29 cellular contexts compared by ENCODE assay signal in the genomic region with DNA sequence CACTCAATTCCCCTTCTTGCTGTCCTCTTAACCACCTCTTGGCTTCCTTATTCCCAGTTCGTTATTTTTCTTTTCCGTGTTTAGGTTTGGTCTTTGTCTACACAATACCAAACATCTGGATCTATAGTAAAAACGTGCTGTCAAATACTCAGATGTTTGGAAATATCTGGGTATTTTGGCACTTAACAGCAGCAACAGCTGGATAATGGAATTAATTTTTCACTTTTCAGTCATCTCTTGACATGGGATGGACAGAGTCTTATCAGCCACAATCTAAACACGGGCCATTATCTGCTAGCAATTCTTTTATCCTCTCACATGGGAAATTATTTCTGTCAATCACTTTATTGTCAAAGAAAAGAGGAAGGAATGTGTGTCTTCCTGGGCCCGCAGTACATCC. TPM values are rescaled to one million over a fixed set of nuclear protein-coding genes. Genes with fewer than 3 reads are reported as not detected.
DNase-seq lines count a peak whose midpoint lies in the region; ATAC-seq and TF ChIP-seq lines count a peak whose summit lies in the region.
"Had no signal": no experiment of that assay in that cellular context is flagged by ENCODE, and none has a peak within 500 bp of the region (broad histone marks: within the 10 kb centered on the region; RNA-seq: fewer than 3 reads in every experiment).

No MANE protein-coding gene starts in this region.

- no peak for DNase-seq in glutamatergic neuron
- no peak for DNase-seq in neuronal stem cell (ENCODE audit: low spot score)
- no peak for DNase-seq in DMS79 (lab: John Stamatoyannopoulos, UW)
- DNase-seq: activated CD4-positive, alpha-beta T cell treated with anti-CD3 and anti-CD28 coated beads for 1 hour; activated CD8-positive, alpha-beta T cell treated with anti-CD3 and anti-CD28 coated beads, Interleukin-2, amount 10 ng/mL, durations not matched to agents 7 days and 5 days; activated effector memory CD4-positive, alpha-beta T cell treated with Interleukin-2 at 50 U/mL for 16 hours; activated T-cell treated with anti-CD3 and anti-CD28 coated beads for 4 hours; Calu3; gastrocnemius medialis; hippocampal formation; naive thymus-derived CD8-positive, alpha-beta T cell; NCI-H2081; SK-N-SH; stimulated activated CD4-positive, alpha-beta T cell treated with anti-CD3 and anti-CD28 coated beads, Interleukin-12 subunit alpha, Interleukin-12 subunit beta, amount 100 ng/mL, for 4 hours; stimulated activated CD4-positive, alpha-beta T cell treated with anti-CD3 and anti-CD28 coated beads, Interleukin-4, amount 100 ng/mL, for 1 hour had no signal

- no peak overlapping the region for H3K18ac ChIP-seq in neuronal stem cell (ENCODE audit: low read length)

- H3K9ac ChIP-seq in ES-I3 (ENCODE audit: low read depth, low read length) (peak overlapping the region; percentile 56; the same call in 1 of the 2 replicates), HUES64 (ENCODE audit: low read depth, low read length) (no peak overlapping the region), neuronal stem cell (ENCODE audit: low read depth, low read length, poor library complexity) (no peak overlapping the region)
- H3K9ac ChIP-seq: SK-N-SH had no signal

- peaks cover 55% of the 10 kb centered on the region for H3K4me1 Mint-ChIP-seq in glutamatergic neuron (ENCODE audit: low read depth, unreplicated experiment)

- no peak overlapping the region for H4K91ac ChIP-seq in neuronal stem cell (ENCODE audit: low read depth, low read length, poor library complexity)

- no peak overlapping the region for H2BK120ac ChIP-seq in neuronal stem cell (ENCODE audit: low read depth, low read length)

- H3K4me3 Mint-ChIP-seq in glutamatergic neuron (ENCODE audit: unreplicated experiment): peak overlapping the region; percentile 98
- H3K4me3 Mint-ChIP-seq: T-helper 1 cell treated with Interleukin-12 subunit alpha and Interleukin-12 subunit beta and Interleukin-4 antibody, amounts not matched to agents 30 μg/mL and 1 μg/mL, for 36 hours had no signal

- H3K27me3 ChIP-seq in HUES64 (ENCODE audit: insufficient read depth, low read length) (peaks cover 36% of the 10 kb centered on the region), neuronal stem cell (ENCODE audit: control insufficient read depth in 3 of 3, insufficient read depth in 3 of 3, low read depth in 1 of 3, low read length in 3 of 3) (peaks cover 0 to 20% (median 3%) of the 10 kb centered on the region in 3 experiments)
- H3K27me3 ChIP-seq: pancreas had no signal

- H2BK5ac ChIP-seq in neuronal stem cell (ENCODE audit: low read length): no peak overlapping the region

- no peak for TF ChIP-seq CTCF in glutamatergic neuron (IDR thresholded peaks at IDR 0.05; ENCODE audit: partially characterized antibody, unreplicated experiment)

- no peak overlapping the region for H3K14ac ChIP-seq in neuronal stem cell (ENCODE audit: low read length)

- H3K9me3 ChIP-seq in ES-I3 (ENCODE audit: control insufficient read depth, insufficient read depth, low read length) (no peaks in the 10 kb centered on the region), HUES64 (ENCODE audit: insufficient read depth, low read depth, low read length) (no peaks in the 10 kb centered on the region), neuronal stem cell (replicated peaks in 1 of 2; ENCODE audit: control insufficient read depth in 2 of 2, insufficient read depth in 1 of 2, low read depth in 1 of 2, low read length in 2 of 2) (no peaks in the 10 kb centered on the region)
- H3K9me3 ChIP-seq: gastrocnemius medialis, pancreas, SK-N-SH, upper lobe of right lung had no signal

- H3K27ac Mint-ChIP-seq in glutamatergic neuron (ENCODE audit: unreplicated experiment): peak overlapping the region; percentile 96
- H3K27ac Mint-ChIP-seq: activated CD8-positive, alpha-beta T cell treated with anti-CD3 and anti-CD28 coated beads, Interleukin-2, amount 10 ng/mL, durations not matched to agents 7 days and 5 days; IgD-negative memory B cell; T-helper 1 cell treated with Interleukin-12 subunit alpha and Interleukin-12 subunit beta and Interleukin-4 antibody, amounts not matched to agents 30 μg/mL and 1 μg/mL, for 36 hours had no signal

- no peaks in the 10 kb centered on the region for H3K79me1 ChIP-seq in neuronal stem cell (ENCODE audit: low read depth, low read length)

- no peak overlapping the region for H3K27ac ChIP-seq in HUES64 (ENCODE audit: low read depth, low read length)
- no peak overlapping the region for H3K27ac ChIP-seq in neuronal stem cell (replicated peaks; ENCODE audit: low read length)
- H3K27ac ChIP-seq: gastrocnemius medialis, pancreas, upper lobe of right lung had no signal

- H3K23ac ChIP-seq in neuronal stem cell (ENCODE audit: low read depth, low read length, poor library complexity): no peak overlapping the region

- peaks cover 17% of the 10 kb centered on the region for H3K36me3 Mint-ChIP-seq in glutamatergic neuron (ENCODE audit: unreplicated experiment)
- H3K36me3 Mint-ChIP-seq: naive thymus-derived CD8-positive, alpha-beta T cell had no signal

- H2BK15ac ChIP-seq in neuronal stem cell (ENCODE audit: low read length): no peak overlapping the region

- ATAC-seq in HG03280 (IDR thresholded peaks at IDR 0.05; ENCODE audit: unreplicated experiment) (no peak), GM21390 (IDR thresholded peaks at IDR 0.05; ENCODE audit: unreplicated experiment) (no peak)
- ATAC-seq: activated CD8-positive, alpha-beta T cell treated with anti-CD3 and anti-CD28 coated beads, Interleukin-2, amount 10 ng/mL, durations not matched to agents 7 days and 5 days; GM12878 had no signal

- peaks cover 31% of the 10 kb centered on the region for H3K9me3 Mint-ChIP-seq in glutamatergic neuron (ENCODE audit: unreplicated experiment)
- H3K9me3 Mint-ChIP-seq: central memory CD8-positive, alpha-beta T cell; T-helper 1 cell treated with Interleukin-12 subunit alpha and Interleukin-12 subunit beta and Interleukin-4 antibody, amounts not matched to agents 30 μg/mL and 1 μg/mL, for 36 hours had no signal

- H4K8ac ChIP-seq in neuronal stem cell (ENCODE audit: low read depth, low read length): no peak overlapping the region

- H3K4ac ChIP-seq in neuronal stem cell (ENCODE audit: low read length): no peak overlapping the region

- no peak overlapping the region for H2BK12ac ChIP-seq in neuronal stem cell (ENCODE audit: low read length)

- peak overlapping the region; percentile 71 for H2AFZ ChIP-seq in neuronal stem cell (ENCODE audit: low read length)

- no peaks in the 10 kb centered on the region for H3K36me3 ChIP-seq in ES-I3 (ENCODE audit: insufficient read depth, low read length)
- H3K36me3 ChIP-seq in HUES64 (ENCODE audit: insufficient read depth, low read length): no peaks in the 10 kb centered on the region
- H3K36me3 ChIP-seq in neuronal stem cell (replicated peaks in 1 of 2; ENCODE audit: control insufficient read depth in 2 of 2, insufficient read depth in 2 of 2, low read length in 2 of 2): no peaks in the 10 kb centered on the region
- H3K36me3 ChIP-seq: gastrocnemius medialis, pancreas, upper lobe of right lung had no signal

- H3K4me1 ChIP-seq in ES-I3 (ENCODE audit: insufficient read depth, low read length) (peaks cover 12% of the 10 kb centered on the region), HUES64 (ENCODE audit: insufficient read depth, low read length) (peaks cover 17% of the 10 kb centered on the region), neuronal stem cell (ENCODE audit: control insufficient read depth in 2 of 2, insufficient read depth in 1 of 2, low read depth in 1 of 2, low read length in 2 of 2) (peaks cover 0 to 7% of the 10 kb centered on the region in 2 donors)
- H3K4me1 ChIP-seq: gastrocnemius medialis, pancreas had no signal

- H3K4me2 ChIP-seq in neuronal stem cell (ENCODE audit: insufficient read depth, low read length, poor library complexity, severe bottlenecking): no peak overlapping the region

- peak overlapping the region; percentile 69; the same call in 1 of the 2 replicates for H3K4me3 ChIP-seq in HUES64 (ENCODE audit: low read length)
- no peak overlapping the region for H3K4me3 ChIP-seq in neuronal stem cell (ENCODE audit: low read length in 2 of 2)
- H3K4me3 ChIP-seq: GM12878 had no signal

- H2AK5ac ChIP-seq in neuronal stem cell (ENCODE audit: low read depth, low read length): no peak overlapping the region

- 73% methylated on average over 5 of the region's 5 CpGs for WGBS in HUES64
- WGBS in neuronal stem cell (ENCODE audit: extremely low coverage in 2 of 2, insufficient read length in 2 of 2, insufficient replicate concordance in 1 of 2), 2 donors: no CpG with 5 or more reads among the region's 5 CpGs

- H3K27me3 Mint-ChIP-seq in glutamatergic neuron (ENCODE audit: unreplicated experiment): peaks cover 23% of the 10 kb centered on the region

RNA-seq across cellular contexts. Expression of gene NHLH2, which starts 13.5 kb away (rescaled TPM):
- 1.3 TPM for polyA plus RNA-seq in HUES64 (2013, experiment 1 of 2)
- 1.8 TPM for polyA plus RNA-seq in HUES64 (2013, experiment 2 of 2)
- total RNA-seq in glutamatergic neuron (ENCODE audit: unreplicated experiment): 255 TPM
- 1.5 TPM for polyA plus RNA-seq in neuronal stem cell (2013, experiment 1 of 2)
- 1.6 TPM for polyA plus RNA-seq in neuronal stem cell (2013, experiment 2 of 2)
- total RNA-seq: activated CD8-positive, alpha-beta T cell treated with anti-CD3 and anti-CD28 coated beads, Interleukin-2, amount 10 ng/mL, durations not matched to agents 7 days and 5 days; Calu3; dermis blood vessel endothelial cell; gastrocnemius medialis; GM12878; liver; naive thymus-derived CD8-positive, alpha-beta T cell; right cardiac atrium; subcutaneous adipose tissue had no signal
- polyA plus RNA-seq: IgD-negative memory B cell; liver; naive thymus-derived CD8-positive, alpha-beta T cell; right cardiac atrium; SK-N-SH had no signal

RNA-seq across cellular contexts. Expression of gene CASQ2, which starts 58.9 kb away (rescaled TPM):
- not detected for polyA plus RNA-seq in HUES64 (2013, experiment 1 of 2)
- 0.13 TPM for polyA plus RNA-seq in HUES64 (2013, experiment 2 of 2)
- total RNA-seq in glutamatergic neuron (ENCODE audit: unreplicated experiment): not detected
- polyA plus RNA-seq in neuronal stem cell (2013, experiment 1 of 2): 0.07 TPM
- polyA plus RNA-seq in neuronal stem cell (2013, experiment 2 of 2): 0.04 TPM
- total RNA-seq: activated CD8-positive, alpha-beta T cell treated with anti-CD3 and anti-CD28 coated beads, Interleukin-2, amount 10 ng/mL, durations not matched to agents 7 days and 5 days; Calu3; dermis blood vessel endothelial cell; GM12878; naive thymus-derived CD8-positive, alpha-beta T cell had no signal
- polyA plus RNA-seq: GM12878; IgD-negative memory B cell; naive thymus-derived CD8-positive, alpha-beta T cell; SK-N-SH had no signal
